ENCODE assay signal across 16 cellular contexts in the genomic region with DNA sequence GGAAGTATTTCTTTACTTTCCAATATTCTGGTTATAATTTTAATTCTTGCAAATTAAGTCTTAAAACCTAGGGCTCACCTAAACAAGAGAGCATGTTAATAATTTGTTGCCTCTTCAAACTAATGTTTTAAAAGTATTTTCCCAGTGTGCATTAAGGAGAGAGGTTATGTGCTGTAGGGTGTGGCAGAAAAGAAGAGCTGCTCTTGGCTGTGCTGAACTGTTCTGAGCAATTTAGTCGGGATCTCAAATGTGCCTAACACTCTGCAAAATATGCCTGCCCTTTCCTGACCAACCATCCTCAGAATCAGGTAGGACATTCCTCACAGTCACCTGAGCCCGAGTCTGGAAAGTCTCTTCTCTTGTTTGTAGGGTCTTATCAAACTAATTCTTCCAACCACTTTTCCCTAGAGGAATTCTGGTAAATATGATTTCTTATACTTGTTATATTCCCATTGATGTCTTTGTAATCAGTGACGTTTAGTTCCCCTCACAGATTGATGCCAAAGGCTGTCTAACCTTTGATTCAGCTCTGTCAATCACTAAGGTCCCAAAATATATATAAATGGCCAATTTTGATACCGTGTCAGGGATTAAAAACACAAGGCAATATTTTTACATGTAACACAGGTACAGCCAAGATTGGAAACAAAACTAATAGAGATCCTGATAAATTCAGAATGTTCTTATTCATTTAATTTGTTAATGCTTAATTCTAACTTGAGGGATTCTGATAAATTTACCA.
DNase-seq lines count a peak whose midpoint lies in the region; ATAC-seq and TF ChIP-seq lines count a peak whose summit lies in the region.
"Had no signal": no experiment of that assay in that cellular context is flagged by ENCODE, and none has a peak within 500 bp of the region (broad histone marks: within the 10 kb centered on the region; RNA-seq: fewer than 3 reads in every experiment).

No MANE protein-coding gene starts in this region.

- intact Hi-C loops in IMR-90 (cut with micrococcal nuclease): no loop called here
- intact Hi-C loops in Panc1 (cut with micrococcal nuclease; ENCODE audit: unreplicated experiment): no loop called here

- no peaks in the 10 kb centered on the region for H3K36me3 ChIP-seq in IMR-90 (ENCODE audit: control insufficient read depth, insufficient read depth, low read length)
- H3K36me3 ChIP-seq in Panc1 (ENCODE audit: control insufficient read depth, insufficient read depth, low read length): no peaks in the 10 kb centered on the region
- no peaks in the 10 kb centered on the region for H3K36me3 ChIP-seq in mesenchymal stem cell (ENCODE audit: control insufficient read depth in 1 of 2, insufficient read depth in 2 of 2, low read depth in 1 of 2, low read length in 2 of 2)

- H2AK5ac ChIP-seq in IMR-90 (ENCODE audit: low read depth, low read length) (no peak overlapping the region), mesenchymal stem cell (ENCODE audit: low read length, severe bottlenecking) (no peak overlapping the region)

- TF ChIP-seq CTCF in IMR-90 (conservative IDR thresholded peaks at IDR 0.05; ENCODE audit: low read depth, low read length) (no peak), Panc1 (IDR thresholded peaks at IDR 0.05) (no peak)

- H3K27me3 ChIP-seq in IMR-90 (ENCODE audit: control insufficient read depth, insufficient read depth, low read length) (no peaks in the 10 kb centered on the region), Panc1 (ENCODE audit: control insufficient read depth, insufficient read depth, low read length) (no peaks in the 10 kb centered on the region), mesenchymal stem cell (ENCODE audit: control insufficient read depth in 1 of 2, insufficient read depth in 1 of 2, low read length in 2 of 2) (no peaks in the 10 kb centered on the region)

- H3K4me2 ChIP-seq in IMR-90 (ENCODE audit: low read depth, low read length) (no peak overlapping the region), mesenchymal stem cell (ENCODE audit: low read length, poor library complexity, severe bottlenecking) (no peak overlapping the region)
- H3K4me2 ChIP-seq: GM23338 had no signal

- peak overlapping the region; percentile 27; the same call in 1 of the 3 replicates for H2BK15ac ChIP-seq in IMR-90 (ENCODE audit: low read depth, low read length)
- peak overlapping the region; percentile 20 for H2BK15ac ChIP-seq in mesenchymal stem cell (ENCODE audit: low read depth, poor library complexity, severe bottlenecking)

- H4K5ac ChIP-seq in IMR-90 (ENCODE audit: low read depth, low read length): no peak overlapping the region

- H3K9me1 ChIP-seq in IMR-90 (ENCODE audit: insufficient read depth, low read length): 0 out of 2 replicates have a peak, but pooled peaks cover 3% of the 10 kb centered on the region

- no peak overlapping the region for H2BK5ac ChIP-seq in IMR-90 (ENCODE audit: low read depth, low read length, poor library complexity, severe bottlenecking)
- H2BK5ac ChIP-seq in mesenchymal stem cell (ENCODE audit: low read depth, low read length, poor library complexity, severe bottlenecking): no peak overlapping the region

- BruUV-seq in IMR-90 (replicated peaks; lab: Mats Ljungman, UMichigan) (no TSS peak), Panc1 (replicated peaks; lab: Mats Ljungman, UMichigan) (no TSS peak)

- H3K23ac ChIP-seq in IMR-90 (ENCODE audit: low read depth, low read length) (no peak overlapping the region), mesenchymal stem cell (ENCODE audit: low read length in 2 of 2) (no peak overlapping the region)

- peak overlapping the region; percentile 26; the same call in 1 of the 2 replicates for H2BK20ac ChIP-seq in IMR-90 (ENCODE audit: low read depth, low read length)

- H3K14ac ChIP-seq in IMR-90 (replicated peaks; ENCODE audit: low read depth, low read length) (no peak overlapping the region), mesenchymal stem cell (ENCODE audit: low read length in 2 of 2) (no peak overlapping the region)

- CTCF ChIA-PET in IMR-90 (lab: Yijun Ruan, JAX) (no interaction called here), Panc1 (lab: Charles Lee) (no interaction called here)

- H3K9me3 ChIP-seq in IMR-90 (ENCODE audit: control insufficient read depth, insufficient read depth, low read length): no peaks in the 10 kb centered on the region
- H3K9me3 ChIP-seq in Panc1 (ENCODE audit: control insufficient read depth, insufficient read depth, low read depth, low read length): no peaks in the 10 kb centered on the region
- H3K9me3 ChIP-seq in mesenchymal stem cell (ENCODE audit: control insufficient read depth, low read length): no peaks in the 10 kb centered on the region

- dilution Hi-C loops in IMR-90 (cut with HindIII; ENCODE audit: low sequenced_read_pairs, unreplicated experiment): no loop called here

- peaks cover 2% of the 10 kb centered on the region for H3K4me1 ChIP-seq in IMR-90 (ENCODE audit: control insufficient read depth, insufficient read depth, low read length)
- H3K4me1 ChIP-seq in Panc1 (ENCODE audit: control insufficient read depth, insufficient read depth, low read length): peaks cover 2% of the 10 kb centered on the region
- H3K4me1 ChIP-seq in mesenchymal stem cell (ENCODE audit: control insufficient read depth, insufficient read depth, low read depth, low read length): peaks cover 2% of the 10 kb centered on the region

- H2BK12ac ChIP-seq in mesenchymal stem cell (ENCODE audit: low read length in 2 of 2): no peak overlapping the region

- POLR2A ChIA-PET in IMR-90 (lab: Charles Lee; ENCODE audit: unreplicated experiment) (no interaction called here), Panc1 (lab: Charles Lee) (interaction anchor here (0.6 kb wide), 1 partner anchor 9 kb away, joined by 3 read pairs; no protein-coding TSS in a partner anchor)

- in situ Hi-C loops in IMR-90 (cut with MboI; ENCODE audit: low sequenced_read_pairs): no loop called here
- in situ Hi-C loops in Panc1 (cut with HindIII; ENCODE audit: low pct_unique_long_range_greater_than_20kb, low sequenced_read_pairs): no loop called here

- H3K56ac ChIP-seq in IMR-90 (ENCODE audit: extremely low read depth, insufficient read depth, low read length): no peak overlapping the region

- WGBS in IMR-90 (ENCODE audit: extremely low coverage in 2 of 2, insufficient read length in 1 of 2), 2 experiments: 100% methylated on average over 1 of the region's 4 CpGs; no CpG with 5 or more reads in 1 of the 2 experiments
- WGBS in mesenchymal stem cell: 98% methylated on average over 3 of the region's 4 CpGs

- no peak for TF ChIP-seq POLR2A in IMR-90 (IDR thresholded peaks at IDR 0.05; ENCODE audit: low read depth, low read length)

- ATAC-seq in IMR-90 (ENCODE audit: low read depth) (no peak), Panc1 (no peak), GM18870 (IDR thresholded peaks at IDR 0.05; ENCODE audit: unreplicated experiment) (no peak)
- ATAC-seq: GM12878, GM23338, HCT116 had no signal

- no peak overlapping the region for H3K27ac ChIP-seq in IMR-90 (ENCODE audit: insufficient read depth, low read length)
- H3K27ac ChIP-seq in Panc1 (ENCODE audit: low read length): peak overlapping the region; percentile 50; the same call in 1 of the 2 replicates
- no peak overlapping the region for H3K27ac ChIP-seq in mesenchymal stem cell (ENCODE audit: low read length, poor library complexity, severe bottlenecking)

- H3K79me1 ChIP-seq in IMR-90 (ENCODE audit: low read depth in 1 of 2, low read length in 2 of 2) (no peaks in the 10 kb centered on the region), mesenchymal stem cell (replicated peaks; ENCODE audit: low read length, poor library complexity, severe bottlenecking) (no peaks in the 10 kb centered on the region)

- no peak overlapping the region for H3K4me3 ChIP-seq in IMR-90 (ENCODE audit: insufficient read depth, low read depth, low read length)
- no peak overlapping the region for H3K4me3 ChIP-seq in Panc1 (ENCODE audit: low read depth in 2 of 2, low read length in 2 of 2)
- no peak overlapping the region for H3K4me3 ChIP-seq in mesenchymal stem cell (ENCODE audit: insufficient read depth in 1 of 2, low read depth in 1 of 2, low read length in 2 of 2)
- H3K4me3 ChIP-seq: GM12878, GM23338 had no signal

- H4K91ac ChIP-seq in IMR-90 (ENCODE audit: insufficient read depth, low read depth, low read length) (no peak overlapping the region), mesenchymal stem cell (ENCODE audit: low read length) (peak overlapping the region; percentile 5)

- H3K4ac ChIP-seq in IMR-90 (ENCODE audit: low read depth, low read length): no peak overlapping the region
- H3K4ac ChIP-seq in mesenchymal stem cell (ENCODE audit: low read depth in 1 of 2, low read length in 2 of 2): no peak overlapping the region

- DNase-seq in IMR-90 (no peak), Panc1 (ENCODE audit: low read depth, low spot score) (no peak), mesenchymal stem cell (no peak), COR-L47 (lab: John Stamatoyannopoulos, UW) (no peak)
- no peak for DNase-seq in activated CD4-positive, CD25-positive, alpha-beta regulatory T cell treated with anti-CD3 and anti-CD28 coated beads, Interleukin-2, amount 50 U/mL, for 72 hours
- DNase-seq: C1 segment of cervical spinal cord; CD4-positive, alpha-beta memory T cell; DMS 273 treated with DMSO at 0.1 percent for 48 hours; DMS79; EL; GDM1; H9 had no signal

- no peak for TF ChIP-seq RAD21 in IMR-90 (IDR thresholded peaks at IDR 0.05; ENCODE audit: low read length)

- no peaks in the 10 kb centered on the region for H4K20me1 ChIP-seq in IMR-90 (ENCODE audit: insufficient read depth, low read length)

- H3K18ac ChIP-seq in IMR-90 (ENCODE audit: low read depth, low read length): no peak overlapping the region
- no peak overlapping the region for H3K18ac ChIP-seq in mesenchymal stem cell (ENCODE audit: low read depth in 1 of 2, low read length in 2 of 2)

- H3K9ac ChIP-seq in IMR-90 (ENCODE audit: low read depth, low read length): no peak overlapping the region
- no peak overlapping the region for H3K9ac ChIP-seq in mesenchymal stem cell (ENCODE audit: low read length)

- H2AFZ ChIP-seq in IMR-90 (replicated peaks; ENCODE audit: low read length, poor library complexity) (no peak overlapping the region), mesenchymal stem cell (ENCODE audit: low read depth, low read length) (no peak overlapping the region)

- H4K8ac ChIP-seq in IMR-90 (ENCODE audit: low read depth in 2 of 2, low read length in 2 of 2) (no peak overlapping the region), mesenchymal stem cell (ENCODE audit: low read length) (no peak overlapping the region)

- peak overlapping the region; percentile 36; the same call in 1 of the 2 replicates for H2BK120ac ChIP-seq in IMR-90 (ENCODE audit: low read depth, low read length)
- H2BK120ac ChIP-seq in mesenchymal stem cell (ENCODE audit: low read depth, low read length): no peak overlapping the region

- no peak overlapping the region for H2AK9ac ChIP-seq in IMR-90 (replicated peaks; ENCODE audit: low read depth, low read length, poor library complexity)
